20 cellular contexts compared by ENCODE assay signal in the genomic region with DNA sequence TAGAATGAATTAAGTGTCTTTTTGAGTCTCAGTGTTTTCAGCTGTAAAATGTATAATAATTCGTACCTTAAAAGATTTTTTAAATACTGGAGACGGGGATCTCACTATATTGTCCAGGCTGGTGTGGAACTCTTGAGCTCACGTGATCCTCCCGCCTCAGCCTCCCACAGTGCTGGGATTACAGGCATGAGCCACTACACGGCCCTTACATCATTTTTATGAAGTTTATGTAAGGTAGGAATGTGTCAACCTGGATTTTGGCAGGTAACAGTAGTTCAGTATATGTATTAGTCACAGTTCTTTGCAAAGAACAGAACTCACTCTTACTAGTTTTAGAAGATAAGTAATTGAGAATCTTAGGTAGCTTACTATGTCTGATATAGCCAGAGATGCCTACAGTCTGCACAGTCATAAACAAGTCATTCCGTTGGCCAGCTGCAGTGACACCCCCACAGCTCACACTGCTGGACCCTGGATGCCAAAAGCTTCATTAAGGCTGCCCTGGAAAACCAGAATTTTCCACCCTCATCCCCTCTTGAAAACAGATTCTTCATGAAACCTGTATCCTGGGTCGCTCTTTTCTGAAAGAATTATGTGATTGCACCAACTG. TPM values are rescaled to one million over a fixed set of nuclear protein-coding genes. Genes with fewer than 3 reads are reported as not detected.
A peak's percentile ranks its signal among the peaks of the same experiment; 100 is the strongest.
DNase-seq lines count a peak whose midpoint lies in the region; ATAC-seq and TF ChIP-seq lines count a peak whose summit lies in the region.
"Had no signal": no experiment of that assay in that cellular context is flagged by ENCODE, and none has a peak within 500 bp of the region (broad histone marks: within the 10 kb centered on the region; RNA-seq: fewer than 3 reads in every experiment).

No MANE protein-coding gene starts in this region.

- H3K9me3 Mint-ChIP-seq in T-cell, result no peaks in the 10 kb centered on the region
- no peaks in the 10 kb centered on the region for H3K9me3 Mint-ChIP-seq in nephron

- H3K36me3 Mint-ChIP-seq in T-cell (no peaks in the 10 kb centered on the region), nephron (ENCODE audit: low read depth) (no peaks in the 10 kb centered on the region)

- DNase-seq in G401 (ENCODE audit: low spot score) (peak; percentile 23), T-cell (no peak), left ventricle myocardium superior (no peak), Ammon's horn (ENCODE audit: low spot score) (no peak), ACHN (no peak)
- DNase-seq: activated CD4-positive, alpha-beta T cell treated with anti-CD3 and anti-CD28 coated beads for 48 hours; activated CD8-positive, alpha-beta memory T cell treated with anti-CD3 and anti-CD28 coated beads, Interleukin-2, amount 50 U/mL, for 4 hours; COR-L47; cortex of kidney; kidney glomerular epithelial cell; NCI-H1092; NCI-H2081 treated with DMSO at 0.1 percent for 48 hours; NCI-H524 treated with DMSO at 0.1 percent for 48 hours; stimulated activated CD4-positive, alpha-beta T cell treated with anti-CD3 and anti-CD28 coated beads, Interleukin-1b, Interleukin-23, amount 100 ng/mL, for 48 hours; stimulated activated naive CD4-positive, alpha-beta T cell treated with Interleukin-2 at 50 U/mL for 16 hours; SW 1271 had no signal

- H3K4me3 Mint-ChIP-seq in T-cell (peak overlapping the region in 2 of 3 donors; percentile 41 to 53), nephron (peak overlapping the region in 2 of 3 experiments; percentile 80 to 87)

- intact Hi-C loops in left ventricle myocardium superior (cut with micrococcal nuclease), result no loop called here

- POLR2A ChIA-PET in T-cell (lab: Charles Lee), result interaction anchor here in 1 of 2 donors (0.6 kb wide), 1 partner anchor 1064 kb away, joined by 4 read pairs; no protein-coding TSS in a partner anchor

- peaks cover 0 to 7% of the 10 kb centered on the region in 2 donors for H3K27me3 Mint-ChIP-seq in T-cell
- H3K27me3 Mint-ChIP-seq in nephron (ENCODE audit: low read depth), result peaks cover 17% of the 10 kb centered on the region

- TF ChIP-seq CTCF in nephron (IDR thresholded peaks at IDR 0.05; ENCODE audit: unreplicated experiment in 3 of 3), result no peak

- in situ Hi-C loops in G401 (cut with HindIII; ENCODE audit: low sequenced_read_pairs) (no loop called here), ACHN (cut with HindIII; ENCODE audit: low pct_ligation_motif_present, low pct_unique_long_range_greater_than_20kb, low sequenced_read_pairs) (no loop called here)

- H3K4me1 Mint-ChIP-seq in T-cell (peaks cover 0 to 6% (median 0%) of the 10 kb centered on the region in 3 donors), nephron (peaks cover 39% of the 10 kb centered on the region)

- ATAC-seq in T-cell (replicated peaks in 1 of 4) (no peak), left ventricle myocardium superior (peak; percentile 17), HG02588 (IDR thresholded peaks at IDR 0.05; ENCODE audit: unreplicated experiment) (no peak), GM18498 (IDR thresholded peaks at IDR 0.05; ENCODE audit: unreplicated experiment) (no peak)

- CTCF ChIA-PET in T-cell (lab: Charles Lee), result no interaction called here

- H3K27ac Mint-ChIP-seq in T-cell, result no peak overlapping the region
- H3K27ac Mint-ChIP-seq in nephron, result peak overlapping the region in 2 of 3 experiments; percentile 41 to 54

RNA-seq across cellular contexts. Expression of a gene that starts 0.6 kb away (rescaled TPM):
- not detected in 2 replicates for total RNA-seq in G401 (2014; rRNA removed; shearing (Covaris generic))
- not detected for total RNA-seq in T-cell
- total RNA-seq in left ventricle myocardium superior, result 1,516 TPM
- total RNA-seq: ascending aorta had no signal

RNA-seq across cellular contexts. Expression of a gene that starts 13.8 kb away (rescaled TPM):
- total RNA-seq in G401 (2014; rRNA removed; shearing (Covaris generic)), result 0.03 and 0.55 TPM in 2 replicates
- total RNA-seq in T-cell, result under 1 TPM in 4 of 5 donors, not detected in 1; 0.16 to 0.53 (median 0.26) TPM
- 1.6 TPM for total RNA-seq in left ventricle myocardium superior

RNA-seq across cellular contexts. Expression of a gene that starts 30.6 kb away (rescaled TPM):
- total RNA-seq in G401 (2014; rRNA removed; shearing (Covaris generic)), result 7.6 and 12.2 TPM in 2 replicates
- total RNA-seq in T-cell (10 to 100 TPM in 3 of 5 donors, 1 to 10 TPM in 2; 9.3 to 16.6 (median 10.2) TPM), left ventricle myocardium superior (5.4 TPM)

RNA-seq across cellular contexts. Expression of a gene that starts 35.6 kb away (rescaled TPM):
- total RNA-seq in G401 (2014; rRNA removed; shearing (Covaris generic)), result not detected in 2 replicates
- total RNA-seq in T-cell (under 1 TPM in 3 of 5 donors, not detected in 2; 0.22 to 0.70 (median 0.23) TPM), left ventricle myocardium superior (not detected)
- total RNA-seq: ascending aorta had no signal

RNA-seq across cellular contexts. Expression of a gene that starts 43.2 kb away (rescaled TPM):
- 0.07 TPM in 1 of 2 replicates, not detected in the other for total RNA-seq in G401 (2014; rRNA removed; shearing (Covaris generic))
- total RNA-seq in T-cell, result 1 to 10 TPM in 1 of 5 donors, under 1 TPM in 4; 0.40 to 1.1 (median 0.72) TPM
- 13.6 TPM for total RNA-seq in left ventricle myocardium superior

Comparison
In these comparisons a context has a peak if more than half of its experiments do, and no peak if none do; other contexts are left out.
1. H3K27ac Mint-ChIP-seq: peak in nephron (2 of 3); none in T-cell (0 of 2).
2. RNA of a gene that starts 0.6 kb away (total RNA-seq): 1,516 TPM in left ventricle myocardium superior (single experiment); not detected in G401 and not detected in T-cell; every median in the first group is over 1,000 times any median in the second.